Comparison of ENCODE assay signal across 24 cellular contexts in the genomic region with DNA sequence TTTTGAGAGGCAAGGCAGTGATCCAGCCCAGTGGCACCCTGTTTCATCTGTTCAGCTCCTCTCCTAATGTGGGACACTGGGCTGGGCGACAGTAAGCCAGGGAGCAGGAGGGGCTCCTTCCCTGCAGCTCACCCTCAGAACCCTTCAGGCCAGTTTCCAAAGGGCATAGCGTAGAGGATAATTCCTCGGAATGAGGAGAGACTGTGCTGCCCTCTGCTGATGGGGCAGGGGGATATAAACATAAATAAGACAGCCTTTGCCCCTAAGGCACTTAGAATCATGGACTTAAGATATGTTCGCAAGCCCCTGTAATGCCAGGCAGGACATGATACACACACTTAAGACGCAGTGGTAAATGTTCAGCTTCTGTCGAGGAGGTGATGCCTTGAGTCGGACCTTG. TPM values are rescaled to one million over a fixed set of nuclear protein-coding genes. Genes with fewer than 3 reads are reported as not detected.
DNase-seq lines count a peak whose midpoint lies in the region; ATAC-seq, FAIRE-seq and TF ChIP-seq lines count a peak whose summit lies in the region.
"Had no signal": no experiment of that assay in that cellular context is flagged by ENCODE, and none has a peak within 500 bp of the region (broad histone marks: within the 10 kb centered on the region; RNA-seq: fewer than 3 reads in every experiment).

No MANE protein-coding gene starts in this region.

- peaks cover 8% of the 10 kb centered on the region for H3K4me1 Mint-ChIP-seq in neural progenitor cell

- POLR2A ChIA-PET in SK-N-SH (lab: Yijun Ruan, JAX): no interaction called here
- POLR2A ChIA-PET in endothelial cell of umbilical vein (lab: Charles Lee): no interaction called here

- H3K27ac Mint-ChIP-seq in neural progenitor cell: no peak overlapping the region
- H3K27ac Mint-ChIP-seq: CD4-positive, CD25-positive, alpha-beta regulatory T cell had no signal

- no TSS peak for BruUV-seq in endothelial cell of umbilical vein (replicated peaks; lab: Mats Ljungman, UMichigan)

- peaks cover 12% of the 10 kb centered on the region for H3K9me3 Mint-ChIP-seq in neural progenitor cell
- H3K9me3 Mint-ChIP-seq: CD4-positive, CD25-positive, alpha-beta regulatory T cell had no signal

- H3K79me2 ChIP-seq in SK-N-SH (ENCODE audit: insufficient read depth): no peaks in the 10 kb centered on the region
- H3K79me2 ChIP-seq in endothelial cell of umbilical vein (ENCODE audit: control insufficient read depth, insufficient read depth, low read length): no peaks in the 10 kb centered on the region
- H3K79me2 ChIP-seq in neural progenitor cell (ENCODE audit: low read depth): no peaks in the 10 kb centered on the region

- no peak overlapping the region for H3K4me2 ChIP-seq in SK-N-SH
- no peak overlapping the region for H3K4me2 ChIP-seq in endothelial cell of umbilical vein (ENCODE audit: insufficient read depth, low read length)
- no peak overlapping the region for H3K4me2 ChIP-seq in neural progenitor cell

- no peak for TF ChIP-seq POLR2A in endothelial cell of umbilical vein (IDR thresholded peaks at IDR 0.05; ENCODE audit: low read depth, low read length)

- dilution Hi-C loops in endothelial cell of umbilical vein (cut with MboI; ENCODE audit: extremely low pct_ligation_motif_present, low sequenced_read_pairs): no loop called here

- no peak for DNase-seq in SK-N-SH
- no peak for DNase-seq in endothelial cell of umbilical vein (ENCODE audit: low read depth, low spot score)
- DNase-seq in neural progenitor cell (ENCODE audit: low spot score): no peak
- DNase-seq in D341Med (ENCODE audit: low spot score): no peak
- DNase-seq: BE2C; CD4-positive, CD25-positive, alpha-beta regulatory T cell; COR-L47; DMS53; EL; HCEC 1CT; MG63; NCI-H1048; NCI-H1436; NCI-H1930; NCI-H2171; NCI-H526; Right ventricle myocardium superior had no signal

- H3K9ac ChIP-seq in SK-N-SH: no peak overlapping the region
- no peak overlapping the region for H3K9ac ChIP-seq in endothelial cell of umbilical vein (replicated peaks; ENCODE audit: extremely low read depth, insufficient read depth, low read length)
- no peak overlapping the region for H3K9ac ChIP-seq in neural progenitor cell

- H3K4me3 ChIP-seq in SK-N-SH (ENCODE audit: low read depth in 2 of 2, low read length in 1 of 2) (no peak overlapping the region), endothelial cell of umbilical vein (replicated peaks in 1 of 3; ENCODE audit: insufficient read depth in 1 of 3, low read depth in 1 of 3, low read length in 3 of 3) (no peak overlapping the region), neural progenitor cell (no peak overlapping the region)
- H3K4me3 ChIP-seq: MG63, SK-N-MC had no signal

- intact Hi-C loops in endothelial cell of umbilical vein (cut with micrococcal nuclease): no loop called here

- CTCF ChIA-PET in SK-N-SH (lab: Yijun Ruan, JAX): interaction anchor here (1.1 to 1.4 kb wide), 2 partner anchors 10 to 46 kb away, joined by 3 read pairs; no protein-coding TSS in a partner anchor
- CTCF ChIA-PET in endothelial cell of umbilical vein (lab: Charles Lee): no interaction called here

- peaks cover 6 to 47% of the 10 kb centered on the region in 2 experiments for H3K36me3 ChIP-seq in SK-N-SH (replicated peaks in 1 of 2; ENCODE audit: control insufficient read depth in 1 of 2, insufficient read depth in 2 of 2, low read length in 1 of 2)
- H3K36me3 ChIP-seq in endothelial cell of umbilical vein (ENCODE audit: control insufficient read depth in 2 of 2, extremely low read depth in 1 of 2, insufficient read depth in 2 of 2, low read length in 2 of 2): peaks cover 3 to 12% of the 10 kb centered on the region in 2 experiments
- H3K36me3 ChIP-seq in neural progenitor cell: no peaks in the 10 kb centered on the region
- H3K36me3 ChIP-seq: BE2C had no signal

- peaks cover 5% of the 10 kb centered on the region; the same call in 1 of the 2 replicates for H3K27me3 ChIP-seq in SK-N-SH (ENCODE audit: insufficient read depth)
- H3K27me3 ChIP-seq in endothelial cell of umbilical vein (ENCODE audit: control insufficient read depth in 2 of 2, insufficient read depth in 2 of 2, low read length in 2 of 2): no peaks in the 10 kb centered on the region
- no peaks in the 10 kb centered on the region for H3K27me3 ChIP-seq in neural progenitor cell
- H3K27me3 ChIP-seq: BE2C, MG63 had no signal

- no peak overlapping the region for H2AFZ ChIP-seq in SK-N-SH (ENCODE audit: low read depth)
- no peak overlapping the region for H2AFZ ChIP-seq in endothelial cell of umbilical vein (ENCODE audit: low read depth, low read length)
- no peak overlapping the region for H2AFZ ChIP-seq in neural progenitor cell (replicated peaks)

- H3K9me1 ChIP-seq in endothelial cell of umbilical vein (replicated peaks; ENCODE audit: control insufficient read depth, extremely low read depth, insufficient read depth, low read length): no peaks in the 10 kb centered on the region

- TF ChIP-seq CTCF in SK-N-SH (IDR thresholded peaks at IDR 0.05) (0 out of 2 replicates have a peak, but pooled peaks have one; percentile 11), VCaP (conservative IDR thresholded peaks at IDR 0.05) (peak; percentile 49), endothelial cell of umbilical vein (IDR thresholded peaks at IDR 0.05; ENCODE audit: extremely low read depth in 1 of 2, insufficient read depth in 1 of 2, low read depth in 1 of 2, low read length in 2 of 2) (no peak), neural progenitor cell (IDR thresholded peaks at IDR 0.05) (peak; percentile 13)

- peaks cover 15% of the 10 kb centered on the region for H3K36me3 Mint-ChIP-seq in neural progenitor cell

- H3K9me3 ChIP-seq in SK-N-SH: no peaks in the 10 kb centered on the region
- no peaks in the 10 kb centered on the region for H3K9me3 ChIP-seq in endothelial cell of umbilical vein (replicated peaks; ENCODE audit: control insufficient read depth, insufficient read depth, low read length)
- no peaks in the 10 kb centered on the region for H3K9me3 ChIP-seq in neural progenitor cell (ENCODE audit: low read depth)
- H3K9me3 ChIP-seq: BE2C, MG63 had no signal

- H4K20me1 ChIP-seq in SK-N-SH (ENCODE audit: insufficient read depth) (no peaks in the 10 kb centered on the region), endothelial cell of umbilical vein (replicated peaks; ENCODE audit: control insufficient read depth, extremely low read depth, insufficient read depth, low read length) (no peaks in the 10 kb centered on the region), neural progenitor cell (ENCODE audit: low read depth) (no peaks in the 10 kb centered on the region)

- H3F3A ChIP-seq in SK-N-SH (replicated peaks; ENCODE audit: insufficient read depth): no peaks in the 10 kb centered on the region
- H3F3A ChIP-seq in neural progenitor cell (ENCODE audit: low read depth): no peaks in the 10 kb centered on the region

- no peak for TF ChIP-seq EP300 in SK-N-SH (IDR thresholded peaks at IDR 0.05; ENCODE audit: borderline replicate concordance in 1 of 2, low read depth in 1 of 2, low read length in 1 of 2)

- no peak overlapping the region for H3K27ac ChIP-seq in SK-N-SH (ENCODE audit: low read depth in 2 of 2, low read length in 1 of 2)
- H3K27ac ChIP-seq in VCaP: no peak overlapping the region
- H3K27ac ChIP-seq in endothelial cell of umbilical vein (ENCODE audit: insufficient read depth, low read depth, low read length): no peak overlapping the region
- H3K27ac ChIP-seq in neural progenitor cell: no peak overlapping the region
- H3K27ac ChIP-seq: SK-N-MC had no signal

- ATAC-seq in SK-N-SH treated with all-trans-retinoic acid at 6 μM for 48 hours (no peak), GM19351 (IDR thresholded peaks at IDR 0.05; ENCODE audit: unreplicated experiment) (no peak), GM18502 (IDR thresholded peaks at IDR 0.05; ENCODE audit: poor library complexity, unreplicated experiment) (no peak)

- peaks cover 6% of the 10 kb centered on the region for H3K27me3 Mint-ChIP-seq in neural progenitor cell (ENCODE audit: insufficient read depth, low read depth)
- H3K27me3 Mint-ChIP-seq: CD4-positive, CD25-positive, alpha-beta regulatory T cell; IgD-negative memory B cell had no signal

- H3K4me1 ChIP-seq in SK-N-SH (ENCODE audit: control insufficient read depth in 1 of 2, insufficient read depth in 2 of 2, low read depth in 1 of 2, low read length in 1 of 2): no peaks in the 10 kb centered on the region
- no peaks in the 10 kb centered on the region for H3K4me1 ChIP-seq in endothelial cell of umbilical vein (ENCODE audit: control insufficient read depth, extremely low read depth, insufficient read depth, low read length)
- no peaks in the 10 kb centered on the region for H3K4me1 ChIP-seq in neural progenitor cell
- H3K4me1 ChIP-seq: BE2C had no signal

- TF ChIP-seq RAD21 in SK-N-SH (IDR thresholded peaks at IDR 0.05; ENCODE audit: low read length): no peak

- H3K9me2 ChIP-seq in SK-N-SH: no peaks in the 10 kb centered on the region

- peak; percentile 55 for FAIRE-seq in endothelial cell of umbilical vein (lab: Jason Lieb, UNC)
- FAIRE-seq: A204.1 had no signal

- H3K4me3 Mint-ChIP-seq in neural progenitor cell: no peak overlapping the region
- H3K4me3 Mint-ChIP-seq: CD4-positive, CD25-positive, alpha-beta regulatory T cell; IgD-negative memory B cell had no signal

- WGBS in SK-N-SH (ENCODE audit: low lambda C conversion rate): 91% methylated on average over 7 of the region's 7 CpGs

RNA-seq across cellular contexts. Expression of a gene that starts 27.9 kb away (rescaled TPM):
- polyA plus RNA-seq in SK-N-SH (2012; rRNA removed) (10.3 and 10.6 TPM in 2 replicates), endothelial cell of umbilical vein (15.5 and 18.7 TPM in 2 replicates)
- 5.9 and 7.3 TPM in 2 replicates for polyA plus RNA-seq in SK-N-SH (2012; cell fraction: cytosol; rRNA removed)
- 18.4 and 23.2 TPM in 2 replicates for polyA plus RNA-seq in SK-N-SH (2012; cell fraction: nucleus; rRNA removed)
- total RNA-seq in endothelial cell of umbilical vein (19.7 and 31.6 TPM in 2 replicates), neural progenitor cell (ENCODE audit: low replicate concordance) (14.0 and 14.8 TPM in 2 replicates)
- polyA plus RNA-seq in endothelial cell of umbilical vein (2011; cell fraction: cytosol; rRNA removed): 17.6 and 19.5 TPM in 2 replicates
- polyA plus RNA-seq in endothelial cell of umbilical vein (2011; cell fraction: nucleus; rRNA removed): 74.9 and 87.3 TPM in 2 replicates
- 27.3 and 47.6 TPM in 2 replicates for polyA plus RNA-seq in endothelial cell of umbilical vein (2012)
- polyA minus RNA-seq in endothelial cell of umbilical vein: 18.9 and 19.5 TPM in 2 replicates
- 2.4 TPM for polyA minus RNA-seq in endothelial cell of umbilical vein (2011; cell fraction: cytosol; rRNA and poly(A)+ RNA removed)
- 29.7 and 41.7 TPM in 2 replicates for polyA minus RNA-seq in endothelial cell of umbilical vein (2011; cell fraction: nucleus; rRNA and poly(A)+ RNA removed)

RNA-seq across cellular contexts. Expression of a gene that starts 39.1 kb away (rescaled TPM):
- 24.8 and 26.3 TPM in 2 replicates for polyA plus RNA-seq in SK-N-SH (2012; rRNA removed)
- polyA plus RNA-seq in SK-N-SH (2012; cell fraction: cytosol; rRNA removed): 23.8 and 25.4 TPM in 2 replicates
- 19.9 and 21.8 TPM in 2 replicates for polyA plus RNA-seq in SK-N-SH (2012; cell fraction: nucleus; rRNA removed)
- 40.0 and 43.4 TPM in 2 replicates for total RNA-seq in endothelial cell of umbilical vein
- polyA plus RNA-seq in endothelial cell of umbilical vein: 43.7 and 44.5 TPM in 2 replicates
- polyA plus RNA-seq in endothelial cell of umbilical vein (2011; cell fraction: cytosol; rRNA removed): 37.3 and 43.2 TPM in 2 replicates
- polyA plus RNA-seq in endothelial cell of umbilical vein (2011; cell fraction: nucleus; rRNA removed): 23.4 and 25.7 TPM in 2 replicates
- 32.2 and 39.5 TPM in 2 replicates for polyA plus RNA-seq in endothelial cell of umbilical vein (2012)
- 26.0 and 29.3 TPM in 2 replicates for polyA minus RNA-seq in endothelial cell of umbilical vein
- polyA minus RNA-seq in endothelial cell of umbilical vein (2011; cell fraction: cytosol; rRNA and poly(A)+ RNA removed): 11.2 TPM
- polyA minus RNA-seq in endothelial cell of umbilical vein (2011; cell fraction: nucleus; rRNA and poly(A)+ RNA removed): 6.0 and 6.5 TPM in 2 replicates
- total RNA-seq in neural progenitor cell (ENCODE audit: low replicate concordance): 15.2 and 15.9 TPM in 2 replicates

RNA-seq across cellular contexts. Expression of a gene that starts 39.4 kb away (rescaled TPM):
- polyA plus RNA-seq in SK-N-SH (2012; rRNA removed): 41.1 and 46.6 TPM in 2 replicates
- 60.5 and 87.1 TPM in 2 replicates for polyA plus RNA-seq in SK-N-SH (2012; cell fraction: cytosol; rRNA removed)
- polyA plus RNA-seq in SK-N-SH (2012; cell fraction: nucleus; rRNA removed): 11.9 and 27.5 TPM in 2 replicates
- total RNA-seq in endothelial cell of umbilical vein: 28.2 and 28.6 TPM in 2 replicates
- 15.1 and 15.4 TPM in 2 replicates for polyA plus RNA-seq in endothelial cell of umbilical vein
- polyA plus RNA-seq in endothelial cell of umbilical vein (2011; cell fraction: cytosol; rRNA removed): 24.5 and 26.1 TPM in 2 replicates
- 10.3 and 12.5 TPM in 2 replicates for polyA plus RNA-seq in endothelial cell of umbilical vein (2011; cell fraction: nucleus; rRNA removed)
- 52.2 and 60.0 TPM in 2 replicates for polyA plus RNA-seq in endothelial cell of umbilical vein (2012)
- 7.9 and 9.6 TPM in 2 replicates for polyA minus RNA-seq in endothelial cell of umbilical vein
- 6.2 TPM for polyA minus RNA-seq in endothelial cell of umbilical vein (2011; cell fraction: cytosol; rRNA and poly(A)+ RNA removed)
- polyA minus RNA-seq in endothelial cell of umbilical vein (2011; cell fraction: nucleus; rRNA and poly(A)+ RNA removed): 2.4 and 3.3 TPM in 2 replicates
- 43.5 and 82.3 TPM in 2 replicates for total RNA-seq in neural progenitor cell (ENCODE audit: low replicate concordance)

Comparison
In these comparisons a context has a peak if more than half of its experiments do, and no peak if none do; other contexts are left out.
1. CTCF ChIP-seq: peak in SK-N-SH (single experiment), VCaP (single experiment) and neural progenitor cell (single experiment); none in endothelial cell of umbilical vein (0 of 2).